In the genomic region with DNA sequence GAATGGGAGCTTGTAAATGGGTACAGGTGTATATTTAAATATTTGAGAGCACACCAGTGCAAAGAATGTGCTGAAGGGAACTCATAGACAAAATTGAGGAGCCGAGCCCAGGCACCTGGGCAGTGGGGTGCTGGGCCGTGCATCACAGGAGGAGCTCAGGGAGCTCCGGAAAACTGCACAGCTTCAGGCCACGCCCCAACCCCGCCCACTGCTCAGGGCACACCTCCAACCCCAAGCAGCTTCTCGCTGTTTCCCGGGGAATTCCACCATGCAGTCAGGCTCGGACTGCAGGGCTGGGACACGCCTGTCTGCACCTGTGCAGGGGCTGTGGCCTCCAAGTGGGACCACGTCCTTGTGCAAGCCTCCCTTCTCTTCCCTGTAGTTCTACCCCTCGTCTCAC, we compare ENCODE assay signal across 8 cellular contexts.
DNase-seq lines count a peak whose midpoint lies in the region; ATAC-seq and TF ChIP-seq lines count a peak whose summit lies in the region.

No MANE protein-coding gene starts in this region.

- DNase-seq in activated CD8-positive, alpha-beta memory T cell treated with anti-CD3 and anti-CD28 coated beads, Interleukin-2, amount 50 U/mL, for 4 hours = peak; percentile 5
- no peak for DNase-seq in activated CD8-positive, alpha-beta memory T cell treated with anti-CD3 and anti-CD28 coated beads, Interleukin-2, amount 50 U/mL, for 48 hours
- peak; percentile 82 for DNase-seq in WTC11 (ENCODE audit: low spot score)
- DNase-seq in iPS-NIHi11 (ENCODE audit: low spot score) = peak; percentile 91
- peak; percentile 76 for DNase-seq in transverse colon
- DNase-seq in NCI-H187 (lab: John Stamatoyannopoulos, UW) = no peak

- no peaks in the 10 kb centered on the region for H3K27me3 Mint-ChIP-seq in WTC11 (ENCODE audit: low read depth)

- TF ChIP-seq CTCF in WTC11 (IDR thresholded peaks at IDR 0.05) = no peak
- TF ChIP-seq CTCF in transverse colon (IDR thresholded peaks at IDR 0.05) = no peak

- H3K4me3 ChIP-seq in transverse colon = no peak overlapping the region

- no peak overlapping the region for H3K4me3 Mint-ChIP-seq in WTC11

- intact Hi-C loops in transverse colon (cut with DNase I; ENCODE audit: low total_unique reads) = no loop called here

- H3K27me3 ChIP-seq in transverse colon = no peaks in the 10 kb centered on the region

- CTCF ChIA-PET in WTC11 (lab: Charles Lee) = interaction anchor here (0.6 to 2.0 kb wide), 6 partner anchors 13 to 226 kb away, joined by 3 to 12 read pairs (median 4); no protein-coding TSS in a partner anchor

- TF ChIP-seq POLR2A in transverse colon (IDR thresholded peaks at IDR 0.05) = no peak
- TF ChIP-seq POLR2A in GM18505 (IDR thresholded peaks at IDR 0.05; ENCODE audit: borderline replicate concordance, extremely low read depth, insufficient read depth, insufficient read length) = no peak

- peaks cover 10% of the 10 kb centered on the region for H3K4me1 Mint-ChIP-seq in WTC11

- peak overlapping the region in 3 of 4 donors; percentile 11 to 34 (median 28) for H3K27ac ChIP-seq in transverse colon

- 37 to 43% methylated on average over 6 to 11 of the region's 11 CpGs for WGBS in transverse colon (ENCODE audit: low coverage in 1 of 2), 2 donors

- H3K36me3 Mint-ChIP-seq in WTC11 = peaks cover 27% of the 10 kb centered on the region

- H3K4me1 ChIP-seq in transverse colon = peaks cover 0 to 10% (median 8%) of the 10 kb centered on the region in 4 donors

- no peaks in the 10 kb centered on the region for H3K9me3 Mint-ChIP-seq in WTC11

- in situ Hi-C loops in transverse colon (cut with MboI; ENCODE audit: low pct_ligation_motif_present in 1 of 4, low pct_unique_long_range_greater_than_20kb in 1 of 4, low sequenced_read_pairs in 3 of 4) = no loop called here

- peak; percentile 94 for ATAC-seq in WTC11
- no peak for ATAC-seq in GM19328 (IDR thresholded peaks at IDR 0.05; ENCODE audit: unreplicated experiment)
- no peak for ATAC-seq in GM18505 (IDR thresholded peaks at IDR 0.05; ENCODE audit: unreplicated experiment)

- POLR2A ChIA-PET in WTC11 (lab: Charles Lee) = no interaction called here

- no peak for TF ChIP-seq EP300 in transverse colon (IDR thresholded peaks at IDR 0.05; ENCODE audit: low read depth)

- H3K27ac Mint-ChIP-seq in WTC11 = no peak overlapping the region

- H3K36me3 ChIP-seq in transverse colon = peaks cover 0 to 11% (median 0%) of the 10 kb centered on the region in 4 donors

- H3K9me3 ChIP-seq in transverse colon = no peaks in the 10 kb centered on the region

TF ChIP-seq in WTC11, 78 proteins besides CTCF, POLR2A, EP300 and RAD21:
- TF ChIP-seq, protein P1, sequence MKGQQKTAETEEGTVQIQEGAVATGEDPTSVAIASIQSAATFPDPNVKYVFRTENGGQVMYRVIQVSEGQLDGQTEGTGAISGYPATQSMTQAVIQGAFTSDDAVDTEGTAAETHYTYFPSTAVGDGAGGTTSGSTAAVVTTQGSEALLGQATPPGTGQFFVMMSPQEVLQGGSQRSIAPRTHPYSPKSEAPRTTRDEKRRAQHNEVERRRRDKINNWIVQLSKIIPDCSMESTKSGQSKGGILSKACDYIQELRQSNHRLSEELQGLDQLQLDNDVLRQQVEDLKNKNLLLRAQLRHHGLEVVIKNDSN (CRISPR knock-in tag; IDR thresholded peaks at IDR 0.05) = no peak
TF ChIP-seq in WTC11: peak in this region for 0.

Comparison
In these comparisons a context has a peak if more than half of its experiments do, and no peak if none do; other contexts are left out.
1. DNase-seq: peak in activated CD8-positive, alpha-beta memory T cell treated with anti-CD3 and anti-CD28 coated beads, Interleukin-2, amount 50 U/mL, for 4 hours (single experiment), WTC11 (single experiment), iPS-NIHi11 (single experiment) and transverse colon (single experiment); none in activated CD8-positive, alpha-beta memory T cell treated with anti-CD3 and anti-CD28 coated beads, Interleukin-2, amount 50 U/mL, for 48 hours (single experiment) and NCI-H187 (0 of 2).